8 cellular contexts compared by ENCODE assay signal in the genomic region with DNA sequence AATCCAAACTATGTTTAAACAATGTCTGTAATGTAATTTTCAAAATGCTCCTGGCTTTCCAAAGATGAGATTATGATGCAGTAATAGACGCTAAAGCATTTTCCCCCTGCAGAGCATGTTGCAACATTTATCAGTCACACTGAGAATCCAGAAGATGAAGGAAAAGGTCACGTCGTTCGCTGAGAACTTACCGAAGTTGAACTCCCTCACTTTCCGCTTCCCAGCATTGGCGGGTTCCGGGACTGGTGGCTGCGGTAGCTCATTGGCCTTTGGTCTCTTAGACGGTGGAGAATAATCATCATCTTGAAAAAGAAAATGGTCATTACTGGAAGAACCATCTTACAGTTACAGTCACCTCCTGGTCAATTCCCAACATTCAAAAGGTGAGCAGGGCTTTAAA.
A peak's percentile ranks its signal among the peaks of the same experiment; 100 is the strongest.
DNase-seq lines count a peak whose midpoint lies in the region; ATAC-seq, FAIRE-seq and TF ChIP-seq lines count a peak whose summit lies in the region.
"Not testable (repeated sequence)": the region's sequence is repeated elsewhere in the genome, so short reads cannot be mapped to it uniquely, and the experiment has no call there.

No MANE protein-coding gene starts in this region.

- not testable (repeated sequence) for FAIRE-seq in GM12878 (lab: Jason Lieb, UNC); K562 (lab: Jason Lieb, UNC); HepG2 (lab: Jason Lieb, UNC)

- not testable (repeated sequence) for H2AK9ac ChIP-seq in IMR-90 (replicated peaks; ENCODE audit: low read depth, low read length, poor library complexity)

- not testable (repeated sequence) for H3K4ac ChIP-seq in IMR-90 (ENCODE audit: low read depth, low read length)

- not testable (repeated sequence) for H4K8ac ChIP-seq in IMR-90 (ENCODE audit: low read depth in 2 of 2, low read length in 2 of 2)

- TF ChIP-seq EP300 in GM12878 (IDR thresholded peaks at IDR 0.05; ENCODE audit: borderline replicate concordance in 1 of 2, control insufficient read depth in 1 of 2, low read depth in 2 of 2, low read length in 2 of 2); K562 (IDR thresholded peaks at IDR 0.05; ENCODE audit: low read length); HepG2 (IDR thresholded peaks at IDR 0.05; ENCODE audit: low read depth in 2 of 2, low read length in 2 of 2); HepG2 (CRISPR knock-in tag; IDR thresholded peaks at IDR 0.05; ENCODE audit: borderline replicate concordance): not testable (repeated sequence)

- not testable (repeated sequence) for H3K56ac ChIP-seq in IMR-90 (ENCODE audit: extremely low read depth, insufficient read depth, low read length)

- no CpG with 5 or more reads among the region's 10 CpGs for WGBS in IMR-90 (ENCODE audit: extremely low coverage in 2 of 2, insufficient read length in 1 of 2), 2 experiments
- WGBS in GM12878 (ENCODE audit: insufficient coverage, insufficient replicate concordance, low lambda C conversion rate, missing lambda C conversion rate): no CpG with 5 or more reads among the region's 10 CpGs
- WGBS in K562 (ENCODE audit: insufficient coverage, low coverage, missing lambda C conversion rate): no CpG with 5 or more reads among the region's 10 CpGs
- WGBS in HepG2 (ENCODE audit: low lambda C conversion rate): no CpG with 5 or more reads among the region's 10 CpGs

- not testable (repeated sequence) for H3K4me3 ChIP-seq in IMR-90 (ENCODE audit: insufficient read depth, low read depth, low read length); OCI-LY7 (ENCODE audit: low read depth, low read length, poor library complexity, severe bottlenecking); PC-9; Panc1 (ENCODE audit: low read depth in 2 of 2, low read length in 2 of 2); GM12878; K562; HepG2 (replicated peaks in 1 of 3; ENCODE audit: insufficient read depth in 1 of 3, low read depth in 2 of 3, low read length in 3 of 3)

- POLR2A ChIA-PET in IMR-90 (lab: Charles Lee; ENCODE audit: unreplicated experiment); OCI-LY7 (lab: Charles Lee); PC-9 (lab: Charles Lee; ENCODE audit: unreplicated experiment); Panc1 (lab: Charles Lee); GM12878 (lab: Charles Lee); K562 (lab: Yijun Ruan, JAX); HepG2 (lab: Yijun Ruan, JAX): not testable (repeated sequence)

- not testable (repeated sequence) for TF ChIP-seq CTCF in IMR-90 (conservative IDR thresholded peaks at IDR 0.05; ENCODE audit: low read depth, low read length); OCI-LY7 (conservative IDR thresholded peaks at IDR 0.05; ENCODE audit: low read length); PC-9 (conservative IDR thresholded peaks at IDR 0.05); Panc1 (IDR thresholded peaks at IDR 0.05); GM12878 (IDR thresholded peaks at IDR 0.05 in 2 of 3, conservative IDR thresholded peaks at IDR 0.05 in 1 of 3; ENCODE audit: control insufficient read depth in 2 of 3, extremely low read depth in 1 of 3, insufficient read depth in 1 of 3, low read depth in 3 of 3, low read length in 3 of 3); K562 (IDR thresholded peaks at IDR 0.05 in 2 of 3, conservative IDR thresholded peaks at IDR 0.05 in 1 of 3; ENCODE audit: insufficient read depth in 2 of 3, low read depth in 1 of 3, low read length in 3 of 3); HepG2 (CRISPR knock-in tag; IDR thresholded peaks at IDR 0.05); omental fat pad (IDR thresholded peaks at IDR 0.05)

- not testable (repeated sequence) for H3F3A ChIP-seq in PC-9 (ENCODE audit: insufficient read depth, low read depth)

- H2BK120ac ChIP-seq in IMR-90 (ENCODE audit: low read depth, low read length): not testable (repeated sequence)

- in situ Hi-C loops in IMR-90 (cut with MboI; ENCODE audit: low sequenced_read_pairs); Panc1 (cut with HindIII; ENCODE audit: low pct_unique_long_range_greater_than_20kb, low sequenced_read_pairs); GM12878 (cut with MboI); HepG2 (cut with HindIII; ENCODE audit: extremely low pct_ligation_motif_present, low pct_unique_long_range_greater_than_20kb): not testable (repeated sequence)
- in situ Hi-C loops in K562 (cut with MboI): loop anchor here (25.0 kb wide), 1 partner anchor 505 kb away; no protein-coding TSS in a partner anchor

- H3K27me3 ChIP-seq in IMR-90 (ENCODE audit: control insufficient read depth, insufficient read depth, low read length); PC-9 (ENCODE audit: insufficient read depth, low read depth); Panc1 (ENCODE audit: control insufficient read depth, insufficient read depth, low read length); GM12878 (replicated peaks in 1 of 2; ENCODE audit: control insufficient read depth in 2 of 2, insufficient read depth in 2 of 2, low read length in 1 of 2); K562 (ENCODE audit: control insufficient read depth in 2 of 2, insufficient read depth in 2 of 2, low read length in 2 of 2); HepG2 (ENCODE audit: control insufficient read depth in 1 of 2, insufficient read depth in 2 of 2, low read length in 2 of 2): not testable (repeated sequence)

- CTCF ChIA-PET in IMR-90 (lab: Yijun Ruan, JAX); OCI-LY7 (lab: Charles Lee; ENCODE audit: unreplicated experiment); PC-9 (lab: Charles Lee); Panc1 (lab: Charles Lee); GM12878 (lab: Yijun Ruan, JAX); K562 (lab: Yijun Ruan, JAX; ENCODE audit: low intra/inter-chr PET ratio); HepG2 (lab: Yijun Ruan, JAX; ENCODE audit: low intra/inter-chr PET ratio, low total read pairs): not testable (repeated sequence)

- H3K79me1 ChIP-seq in IMR-90 (ENCODE audit: low read depth in 1 of 2, low read length in 2 of 2): not testable (repeated sequence)

- not testable (repeated sequence) for TF ChIP-seq POLR2A in IMR-90 (IDR thresholded peaks at IDR 0.05; ENCODE audit: low read depth, low read length); GM12878 (IDR thresholded peaks at IDR 0.05; ENCODE audit: low read depth, low read length); K562 (conservative IDR thresholded peaks at IDR 0.05); HepG2 (IDR thresholded peaks at IDR 0.05; ENCODE audit: insufficient read depth in 1 of 2, low read depth in 2 of 2, low read length in 2 of 2)

- not testable (repeated sequence) for H4K20me1 ChIP-seq in IMR-90 (ENCODE audit: insufficient read depth, low read length); OCI-LY7 (ENCODE audit: insufficient read depth, low read length); PC-9 (ENCODE audit: insufficient read depth); GM12878 (ENCODE audit: control insufficient read depth, insufficient read depth); K562 (replicated peaks; ENCODE audit: control insufficient read depth, insufficient read depth, low read length); HepG2 (ENCODE audit: insufficient read depth, low read length)

- not testable (repeated sequence) for H4K91ac ChIP-seq in IMR-90 (ENCODE audit: insufficient read depth, low read depth, low read length)

- BruUV-seq in IMR-90 (replicated peaks; lab: Mats Ljungman, UMichigan): not testable (repeated sequence)
- BruUV-seq in OCI-LY7 (replicated peaks; lab: Mats Ljungman, UMichigan) (TSS peak; percentile 94), PC-9 (replicated peaks; lab: Mats Ljungman, UMichigan) (TSS peak; percentile 41), Panc1 (replicated peaks; lab: Mats Ljungman, UMichigan) (TSS peak; percentile 96), GM12878 (replicated peaks; lab: Mats Ljungman, UMichigan) (TSS peak; percentile 86), K562 (replicated peaks; lab: Mats Ljungman, UMichigan) (TSS peak; percentile 91), HepG2 (replicated peaks; lab: Mats Ljungman, UMichigan) (TSS peak; percentile 78)

- H3K14ac ChIP-seq in IMR-90 (replicated peaks; ENCODE audit: low read depth, low read length): not testable (repeated sequence)

- RAD21 ChIA-PET in GM12878 (lab: Charles Lee; ENCODE audit: unreplicated experiment): not testable (repeated sequence)

- not testable (repeated sequence) for H3K79me2 ChIP-seq in OCI-LY7 (ENCODE audit: insufficient read depth, low read depth, low read length); PC-9 (ENCODE audit: low read depth); GM12878 (ENCODE audit: control insufficient read depth, insufficient read depth, low read length); K562 (ENCODE audit: control insufficient read depth, insufficient read depth, low read length); HepG2 (ENCODE audit: insufficient read depth, low read length)

- H2AFZ ChIP-seq in IMR-90 (replicated peaks; ENCODE audit: low read length, poor library complexity); OCI-LY7 (ENCODE audit: low read length); PC-9; GM12878 (ENCODE audit: control insufficient read depth, low read depth, low read length); K562 (ENCODE audit: low read depth, low read length); HepG2 (ENCODE audit: low read length): not testable (repeated sequence)

- H3K9ac ChIP-seq in IMR-90 (ENCODE audit: low read depth, low read length); GM12878 (ENCODE audit: control insufficient read depth, insufficient read depth, low read length); K562 (ENCODE audit: insufficient read depth in 1 of 2, low read depth in 2 of 2, low read length in 2 of 2); HepG2 (ENCODE audit: insufficient read depth, low read depth, low read length): not testable (repeated sequence)

- peak; percentile 27 for ATAC-seq in IMR-90 (ENCODE audit: low read depth)
- not testable (repeated sequence) for ATAC-seq in Panc1, GM12878, HepG2
- ATAC-seq in K562: peak; percentile 87
- peak; percentile 67 for ATAC-seq in omental fat pad (ENCODE audit: low FRiP score)

- H3K4me2 ChIP-seq in IMR-90 (ENCODE audit: low read depth, low read length); OCI-LY7 (ENCODE audit: low read length); PC-9; GM12878 (ENCODE audit: control insufficient read depth, insufficient read depth); K562 (ENCODE audit: insufficient read depth, low read length); HepG2 (ENCODE audit: low read depth, low read length): not testable (repeated sequence)

- not testable (repeated sequence) for H3K9me3 ChIP-seq in IMR-90 (ENCODE audit: control insufficient read depth, insufficient read depth, low read length); OCI-LY7 (ENCODE audit: low read length); PC-9 (ENCODE audit: insufficient read depth, low read depth); Panc1 (ENCODE audit: control insufficient read depth, insufficient read depth, low read depth, low read length); GM12878 (replicated peaks; ENCODE audit: control insufficient read depth, insufficient read depth, low read length); K562 (replicated peaks; ENCODE audit: control insufficient read depth, insufficient read depth, low read depth, low read length); HepG2 (ENCODE audit: low read length)

- H3K18ac ChIP-seq in IMR-90 (ENCODE audit: low read depth, low read length): not testable (repeated sequence)

- intact Hi-C loops in IMR-90 (cut with micrococcal nuclease); OCI-LY7 (cut with micrococcal nuclease; ENCODE audit: unreplicated experiment); PC-9 (cut with micrococcal nuclease; ENCODE audit: unreplicated experiment); Panc1 (cut with micrococcal nuclease; ENCODE audit: unreplicated experiment); GM12878 (cut with micrococcal nuclease; ENCODE audit: unreplicated experiment); K562 (cut with micrococcal nuclease); HepG2 (cut with micrococcal nuclease; ENCODE audit: unreplicated experiment): not testable (repeated sequence)

- not testable (repeated sequence) for H3K9me2 ChIP-seq in OCI-LY7 (ENCODE audit: insufficient read depth, low read length); PC-9 (ENCODE audit: insufficient read depth)

- H3K36me3 ChIP-seq in IMR-90 (ENCODE audit: control insufficient read depth, insufficient read depth, low read length); OCI-LY7 (ENCODE audit: insufficient read depth, low read length); PC-9 (ENCODE audit: low read depth); Panc1 (ENCODE audit: control insufficient read depth, insufficient read depth, low read length); GM12878 (ENCODE audit: control insufficient read depth in 2 of 2, insufficient read depth in 2 of 2, low read length in 1 of 2); K562 (ENCODE audit: control insufficient read depth, insufficient read depth, low read length); HepG2 (replicated peaks in 1 of 2; ENCODE audit: control insufficient read depth in 1 of 2, insufficient read depth in 2 of 2, low read length in 2 of 2): not testable (repeated sequence)

- TF ChIP-seq RAD21 in IMR-90 (IDR thresholded peaks at IDR 0.05; ENCODE audit: low read length); GM12878 (IDR thresholded peaks at IDR 0.05; ENCODE audit: insufficient read depth, low read depth, low read length); K562 (CRISPR knock-in tag; conservative IDR thresholded peaks at IDR 0.05 in 1 of 2, IDR thresholded peaks at IDR 0.05 in 1 of 2); HepG2 (CRISPR knock-in tag; IDR thresholded peaks at IDR 0.05): not testable (repeated sequence)

- not testable (repeated sequence) for H3K27ac ChIP-seq in IMR-90 (ENCODE audit: insufficient read depth, low read length); OCI-LY7 (ENCODE audit: low read depth, low read length, poor library complexity, severe bottlenecking); PC-9; Panc1 (ENCODE audit: low read length); GM12878 (ENCODE audit: control insufficient read depth, insufficient read depth); K562 (ENCODE audit: extremely low read depth, low read depth, low read length); HepG2 (ENCODE audit: extremely low read length, insufficient read depth, low read length)

- not testable (repeated sequence) for H3K9me1 ChIP-seq in IMR-90 (ENCODE audit: insufficient read depth, low read length); K562 (ENCODE audit: control insufficient read depth, insufficient read depth, low read length)

- not testable (repeated sequence) for H2AK5ac ChIP-seq in IMR-90 (ENCODE audit: low read depth, low read length)

- not testable (repeated sequence) for H2BK20ac ChIP-seq in IMR-90 (ENCODE audit: low read depth, low read length)

- not testable (repeated sequence) for H4K5ac ChIP-seq in IMR-90 (ENCODE audit: low read depth, low read length)

- SMC1A ChIA-PET in GM12878 (lab: Charles Lee; ENCODE audit: uncharacterized antibody, unreplicated experiment): not testable (repeated sequence)

- H2BK15ac ChIP-seq in IMR-90 (ENCODE audit: low read depth, low read length): not testable (repeated sequence)

- not testable (repeated sequence) for DNase-seq in IMR-90; OCI-LY7 (ENCODE audit: low spot score); PC-9; Panc1 (ENCODE audit: low read depth, low spot score); GM12878 (ENCODE audit: low read depth, low spot score); K562 (ENCODE audit: extremely low read depth in 1 of 4, low spot score in 3 of 4); HepG2 (ENCODE audit: low spot score); omental fat pad (ENCODE audit: low spot score)

- H3K23ac ChIP-seq in IMR-90 (ENCODE audit: low read depth, low read length): not testable (repeated sequence)

- not testable (repeated sequence) for H3K4me1 ChIP-seq in IMR-90 (ENCODE audit: control insufficient read depth, insufficient read depth, low read length); OCI-LY7 (ENCODE audit: insufficient read depth, low read length, poor library complexity, severe bottlenecking); PC-9 (replicated peaks; ENCODE audit: insufficient read depth); Panc1 (ENCODE audit: control insufficient read depth, insufficient read depth, low read length); GM12878 (ENCODE audit: control insufficient read depth, insufficient read depth, low read length); K562 (replicated peaks in 1 of 2; ENCODE audit: control insufficient read depth in 2 of 2, insufficient read depth in 2 of 2, low read length in 2 of 2); HepG2 (ENCODE audit: insufficient read depth, low read length)

- not testable (repeated sequence) for H2BK5ac ChIP-seq in IMR-90 (ENCODE audit: low read depth, low read length, poor library complexity, severe bottlenecking)

- dilution Hi-C loops in IMR-90 (cut with HindIII; ENCODE audit: low sequenced_read_pairs, unreplicated experiment): not testable (repeated sequence)
